In genomic region chr14:33862261-33862802, GRCh38 we compare ENCODE assay signal across 8 cellular contexts.
"Had no signal": no experiment of that assay in that cellular context is flagged by ENCODE, and none has a peak within 500 bp of the region (broad histone marks: within the 10 kb centered on the region; RNA-seq: fewer than 3 reads in every experiment).

No MANE protein-coding gene starts in this region.

- H3K27ac Mint-ChIP-seq: GM23338 had no signal

- H3K4me3 Mint-ChIP-seq: GM23338, H9 had no signal

- DNase-seq: H9, HCEC 1CT, IMR-90, KBM-7 had no signal

- FAIRE-seq: H1, H54, HTR-8/SVneo had no signal

- ATAC-seq: GM23338 had no signal

- H3K4me3 ChIP-seq: GM23338 had no signal

- H3K4me2 ChIP-seq: GM23338 had no signal

- H2AFZ ChIP-seq: GM23338 had no signal

- H3K4me1 Mint-ChIP-seq: GM23338 had no signal

- H3K9me3 Mint-ChIP-seq: GM23338 had no signal
